27 cellular contexts compared by ENCODE assay signal in genomic region chr2:60947056-60947455, GRCh38.
A peak's percentile ranks its signal among the peaks of the same experiment; 100 is the strongest.
DNase-seq lines count a peak whose midpoint lies in the region; ATAC-seq, FAIRE-seq and TF ChIP-seq lines count a peak whose summit lies in the region.
"Had no signal": no experiment of that assay in that cellular context is flagged by ENCODE, and none has a peak within 500 bp of the region (broad histone marks: within the 10 kb centered on the region; RNA-seq: fewer than 3 reads in every experiment).

No MANE protein-coding gene starts in this region.

- no peaks in the 10 kb centered on the region for H3K27me3 Mint-ChIP-seq in mesothelial cell of epicardium (ENCODE audit: low read depth)
- H3K27me3 Mint-ChIP-seq: T-cell had no signal

- H3K36me3 Mint-ChIP-seq in mesothelial cell of epicardium = peaks cover 27% of the 10 kb centered on the region

- H3K4me1 Mint-ChIP-seq in mesothelial cell of epicardium = peaks cover 3% of the 10 kb centered on the region

- no peak for TF ChIP-seq RAD21 in A549 (conservative IDR thresholded peaks at IDR 0.05 in 1 of 2, IDR thresholded peaks at IDR 0.05 in 1 of 2)

- CTCF ChIA-PET in A549 (lab: Yijun Ruan, JAX) (no interaction called here), RWPE1 (lab: Yijun Ruan, JAX) (no interaction called here)

- FAIRE-seq in A549 (lab: Jason Lieb, UNC) = no peak
- FAIRE-seq: A204.1, GM12892, GM19239, H1 had no signal

- no peaks in the 10 kb centered on the region; the same call in 2 of the 3 replicates for H3K9me3 ChIP-seq in A549
- H3K9me3 ChIP-seq: Caco-2, MG63 had no signal

- H3K4me1 ChIP-seq in A549 = no peaks in the 10 kb centered on the region
- H3K4me1 ChIP-seq: Caco-2 had no signal

- H3K4me3 ChIP-seq in A549 = no peak overlapping the region
- H3K4me3 ChIP-seq: MG63 had no signal

- DNase-seq in A549 (ENCODE audit: low read depth in 1 of 2, low spot score in 1 of 2) = no peak
- DNase-seq in DMS53 treated with DMSO at 0.1 percent for 48 hours (lab: John Stamatoyannopoulos, UW; ENCODE audit: unreplicated experiment) = peak; percentile 29
- DNase-seq in RWPE1 (ENCODE audit: low spot score) = no peak
- DNase-seq in mesothelial cell of epicardium (ENCODE audit: low spot score in 2 of 2, unreplicated experiment in 2 of 2) = no peak
- DNase-seq in HT-29 (ENCODE audit: low spot score) = no peak
- no peak for DNase-seq in CD1c-positive myeloid dendritic cell (ENCODE audit: extremely low spot score)
- DNase-seq in NCI-H82 (lab: John Stamatoyannopoulos, UW) = no peak
- DNase-seq: C1 segment of cervical spinal cord; Caco-2; CD8-positive, alpha-beta T cell; DMS 273 treated with DMSO at 0.1 percent for 48 hours; DND-41; Kasumi-1; MG63; NCI-H1105 treated with DMSO at 0.1 percent for 48 hours; NCI-H2081; NCI-H2227 treated with DMSO at 0.1 percent for 48 hours; NCI-H526 treated with DMSO at 0.1 percent for 48 hours; PC-3; SHP77; T-cell had no signal

- no peak for TF ChIP-seq POLR2A in A549 (IDR thresholded peaks at IDR 0.05; ENCODE audit: low read length)

- no peak overlapping the region for H3K4me2 ChIP-seq in A549

- H3K9me3 Mint-ChIP-seq in mesothelial cell of epicardium = peaks cover 11% of the 10 kb centered on the region
- H3K9me3 Mint-ChIP-seq: CD8-positive, alpha-beta T cell; T-cell had no signal

- POLR2A ChIA-PET in A549 (lab: Yijun Ruan, JAX) = no interaction called here
- POLR2A ChIA-PET in RWPE1 (lab: Yijun Ruan, JAX; ENCODE audit: low non-redundant PET) = no interaction called here

- ATAC-seq in A549 = no peak
- ATAC-seq: CD8-positive, alpha-beta T cell; HCT116; PC-3; T-cell had no signal

- H3K27ac ChIP-seq in A549 (no peak overlapping the region), RWPE1 (peak overlapping the region; percentile 96)
- H3K27ac ChIP-seq: HL-60 had no signal

- TF ChIP-seq CTCF in A549 (IDR thresholded peaks at IDR 0.05) = no peak
- no peak for TF ChIP-seq CTCF in RWPE1 (conservative IDR thresholded peaks at IDR 0.05; ENCODE audit: low read depth)
- no peak for TF ChIP-seq CTCF in mesothelial cell of epicardium (IDR thresholded peaks at IDR 0.05; ENCODE audit: unreplicated experiment)

- H3K4me3 Mint-ChIP-seq in mesothelial cell of epicardium = no peak overlapping the region
- H3K4me3 Mint-ChIP-seq: CD8-positive, alpha-beta T cell; T-cell had no signal

- TF ChIP-seq EP300 in A549 (IDR thresholded peaks at IDR 0.05) = no peak

- H3K27ac Mint-ChIP-seq in mesothelial cell of epicardium = peak overlapping the region; percentile 26
- H3K27ac Mint-ChIP-seq: CD8-positive, alpha-beta T cell; T-cell had no signal

- WGBS in A549 (ENCODE audit: missing lambda C conversion rate) = 85% methylated on average over 4 of the region's 4 CpGs

TF ChIP-seq in A549, 52 proteins besides CTCF, POLR2A, EP300 and RAD21:
- TF ChIP-seq PHF8 (IDR thresholded peaks at IDR 0.05; ENCODE audit: borderline replicate concordance, low read depth) = no peak
- peak; percentile 38 for TF ChIP-seq MAFK (IDR thresholded peaks at IDR 0.05; ENCODE audit: partially characterized antibody)
- TF ChIP-seq NFE2L2 (conservative IDR thresholded peaks at IDR 0.05; ENCODE audit: low read length) = peak; percentile 62
TF ChIP-seq in A549: peak in this region for 2.
